ENCODE assay signal across 1 cellular context in the genomic region with DNA sequence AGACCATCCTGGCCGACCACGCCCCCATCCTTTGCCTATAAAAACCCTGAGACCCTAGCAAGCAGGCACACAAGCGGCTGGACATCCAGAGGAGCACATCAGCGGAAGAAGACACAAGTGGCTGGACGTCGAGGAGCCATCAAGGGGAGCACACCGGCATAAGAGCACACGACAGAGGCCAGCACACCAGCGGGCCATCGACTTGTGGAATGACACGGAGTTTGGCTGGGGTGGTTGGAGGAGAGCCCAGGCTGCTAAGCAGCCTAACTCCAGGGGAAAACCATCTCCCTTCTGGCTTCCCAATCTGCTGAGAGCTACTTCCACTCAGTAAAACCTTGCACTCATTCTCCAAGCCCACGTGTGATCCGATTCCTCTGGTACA.
TF ChIP-seq lines count a peak whose summit lies in the region.

No MANE protein-coding gene starts in this region.

TF ChIP-seq in K562, 482 proteins besides CTCF, POLR2A, EP300 and RAD21 (continued from another document):
- TF ChIP-seq, protein P1, sequence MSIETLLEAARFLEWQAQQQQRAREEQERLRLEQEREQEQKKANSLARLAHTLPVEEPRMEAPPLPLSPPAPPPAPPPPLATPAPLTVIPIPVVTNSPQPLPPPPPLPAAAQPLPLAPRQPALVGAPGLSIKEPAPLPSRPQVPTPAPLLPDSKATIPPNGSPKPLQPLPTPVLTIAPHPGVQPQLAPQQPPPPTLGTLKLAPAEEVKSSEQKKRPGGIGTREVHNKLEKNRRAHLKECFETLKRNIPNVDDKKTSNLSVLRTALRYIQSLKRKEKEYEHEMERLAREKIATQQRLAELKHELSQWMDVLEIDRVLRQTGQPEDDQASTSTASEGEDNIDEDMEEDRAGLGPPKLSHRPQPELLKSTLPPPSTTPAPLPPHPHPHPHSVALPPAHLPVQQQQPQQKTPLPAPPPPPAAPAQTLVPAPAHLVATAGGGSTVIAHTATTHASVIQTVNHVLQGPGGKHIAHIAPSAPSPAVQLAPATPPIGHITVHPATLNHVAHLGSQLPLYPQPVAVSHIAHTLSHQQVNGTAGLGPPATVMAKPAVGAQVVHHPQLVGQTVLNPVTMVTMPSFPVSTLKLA (conservative IDR thresholded peaks at IDR 0.05) = 0 out of 4 replicates have a peak, but pooled peaks of 1 of the 2 experiments have one; percentile 17
- TF ChIP-seq ZNF263 (CRISPR knock-in tag; IDR thresholded peaks at IDR 0.05; ENCODE audit: borderline replicate concordance) (peak; percentile 50; the same call in 1 of the 2 replicates), ILF3 (IDR thresholded peaks at IDR 0.05; ENCODE audit: borderline replicate concordance) (no peak), CCNT2 (IDR thresholded peaks at IDR 0.05; ENCODE audit: borderline replicate concordance, extremely low read depth, insufficient read length, low read depth, low read length) (peak; percentile 16), IRF1 (CRISPR knock-in tag; IDR thresholded peaks at IDR 0.05; ENCODE audit: borderline replicate concordance) (0 out of 2 replicates have a peak, but pooled peaks have one; percentile 23), ZNF77 (CRISPR knock-in tag; IDR thresholded peaks at IDR 0.05) (no peak), POLR2G (IDR thresholded peaks at IDR 0.05; ENCODE audit: low read depth, low read length) (peak; percentile 57), ZNF12 (CRISPR knock-in tag; IDR thresholded peaks at IDR 0.05) (0 out of 2 replicates have a peak, but pooled peaks have one; percentile 15), MGA (IDR thresholded peaks at IDR 0.05) (peak; percentile 72), ZFP1 (CRISPR knock-in tag; IDR thresholded peaks at IDR 0.05) (no peak), FOXP1 (CRISPR knock-in tag; IDR thresholded peaks at IDR 0.05) (peak; percentile 60; the same call in 1 of the 2 replicates), POLR2H (tag; IDR thresholded peaks at IDR 0.05; ENCODE audit: low read depth) (no peak)
- TF ChIP-seq, protein P2, sequence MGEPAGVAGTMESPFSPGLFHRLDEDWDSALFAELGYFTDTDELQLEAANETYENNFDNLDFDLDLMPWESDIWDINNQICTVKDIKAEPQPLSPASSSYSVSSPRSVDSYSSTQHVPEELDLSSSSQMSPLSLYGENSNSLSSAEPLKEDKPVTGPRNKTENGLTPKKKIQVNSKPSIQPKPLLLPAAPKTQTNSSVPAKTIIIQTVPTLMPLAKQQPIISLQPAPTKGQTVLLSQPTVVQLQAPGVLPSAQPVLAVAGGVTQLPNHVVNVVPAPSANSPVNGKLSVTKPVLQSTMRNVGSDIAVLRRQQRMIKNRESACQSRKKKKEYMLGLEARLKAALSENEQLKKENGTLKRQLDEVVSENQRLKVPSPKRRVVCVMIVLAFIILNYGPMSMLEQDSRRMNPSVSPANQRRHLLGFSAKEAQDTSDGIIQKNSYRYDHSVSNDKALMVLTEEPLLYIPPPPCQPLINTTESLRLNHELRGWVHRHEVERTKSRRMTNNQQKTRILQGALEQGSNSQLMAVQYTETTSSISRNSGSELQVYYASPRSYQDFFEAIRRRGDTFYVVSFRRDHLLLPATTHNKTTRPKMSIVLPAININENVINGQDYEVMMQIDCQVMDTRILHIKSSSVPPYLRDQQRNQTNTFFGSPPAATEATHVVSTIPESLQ (CRISPR knock-in tag; IDR thresholded peaks at IDR 0.05) = no peak
- TF ChIP-seq, protein P3, sequence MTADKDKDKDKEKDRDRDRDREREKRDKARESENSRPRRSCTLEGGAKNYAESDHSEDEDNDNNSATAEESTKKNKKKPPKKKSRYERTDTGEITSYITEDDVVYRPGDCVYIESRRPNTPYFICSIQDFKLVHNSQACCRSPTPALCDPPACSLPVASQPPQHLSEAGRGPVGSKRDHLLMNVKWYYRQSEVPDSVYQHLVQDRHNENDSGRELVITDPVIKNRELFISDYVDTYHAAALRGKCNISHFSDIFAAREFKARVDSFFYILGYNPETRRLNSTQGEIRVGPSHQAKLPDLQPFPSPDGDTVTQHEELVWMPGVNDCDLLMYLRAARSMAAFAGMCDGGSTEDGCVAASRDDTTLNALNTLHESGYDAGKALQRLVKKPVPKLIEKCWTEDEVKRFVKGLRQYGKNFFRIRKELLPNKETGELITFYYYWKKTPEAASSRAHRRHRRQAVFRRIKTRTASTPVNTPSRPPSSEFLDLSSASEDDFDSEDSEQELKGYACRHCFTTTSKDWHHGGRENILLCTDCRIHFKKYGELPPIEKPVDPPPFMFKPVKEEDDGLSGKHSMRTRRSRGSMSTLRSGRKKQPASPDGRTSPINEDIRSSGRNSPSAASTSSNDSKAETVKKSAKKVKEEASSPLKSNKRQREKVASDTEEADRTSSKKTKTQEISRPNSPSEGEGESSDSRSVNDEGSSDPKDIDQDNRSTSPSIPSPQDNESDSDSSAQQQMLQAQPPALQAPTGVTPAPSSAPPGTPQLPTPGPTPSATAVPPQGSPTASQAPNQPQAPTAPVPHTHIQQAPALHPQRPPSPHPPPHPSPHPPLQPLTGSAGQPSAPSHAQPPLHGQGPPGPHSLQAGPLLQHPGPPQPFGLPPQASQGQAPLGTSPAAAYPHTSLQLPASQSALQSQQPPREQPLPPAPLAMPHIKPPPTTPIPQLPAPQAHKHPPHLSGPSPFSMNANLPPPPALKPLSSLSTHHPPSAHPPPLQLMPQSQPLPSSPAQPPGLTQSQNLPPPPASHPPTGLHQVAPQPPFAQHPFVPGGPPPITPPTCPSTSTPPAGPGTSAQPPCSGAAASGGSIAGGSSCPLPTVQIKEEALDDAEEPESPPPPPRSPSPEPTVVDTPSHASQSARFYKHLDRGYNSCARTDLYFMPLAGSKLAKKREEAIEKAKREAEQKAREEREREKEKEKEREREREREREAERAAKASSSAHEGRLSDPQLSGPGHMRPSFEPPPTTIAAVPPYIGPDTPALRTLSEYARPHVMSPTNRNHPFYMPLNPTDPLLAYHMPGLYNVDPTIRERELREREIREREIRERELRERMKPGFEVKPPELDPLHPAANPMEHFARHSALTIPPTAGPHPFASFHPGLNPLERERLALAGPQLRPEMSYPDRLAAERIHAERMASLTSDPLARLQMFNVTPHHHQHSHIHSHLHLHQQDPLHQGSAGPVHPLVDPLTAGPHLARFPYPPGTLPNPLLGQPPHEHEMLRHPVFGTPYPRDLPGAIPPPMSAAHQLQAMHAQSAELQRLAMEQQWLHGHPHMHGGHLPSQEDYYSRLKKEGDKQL (CRISPR knock-in tag; IDR thresholded peaks at IDR 0.05; ENCODE audit: borderline replicate concordance) = no peak
